8 cellular contexts compared by ENCODE assay signal in the genomic region with DNA sequence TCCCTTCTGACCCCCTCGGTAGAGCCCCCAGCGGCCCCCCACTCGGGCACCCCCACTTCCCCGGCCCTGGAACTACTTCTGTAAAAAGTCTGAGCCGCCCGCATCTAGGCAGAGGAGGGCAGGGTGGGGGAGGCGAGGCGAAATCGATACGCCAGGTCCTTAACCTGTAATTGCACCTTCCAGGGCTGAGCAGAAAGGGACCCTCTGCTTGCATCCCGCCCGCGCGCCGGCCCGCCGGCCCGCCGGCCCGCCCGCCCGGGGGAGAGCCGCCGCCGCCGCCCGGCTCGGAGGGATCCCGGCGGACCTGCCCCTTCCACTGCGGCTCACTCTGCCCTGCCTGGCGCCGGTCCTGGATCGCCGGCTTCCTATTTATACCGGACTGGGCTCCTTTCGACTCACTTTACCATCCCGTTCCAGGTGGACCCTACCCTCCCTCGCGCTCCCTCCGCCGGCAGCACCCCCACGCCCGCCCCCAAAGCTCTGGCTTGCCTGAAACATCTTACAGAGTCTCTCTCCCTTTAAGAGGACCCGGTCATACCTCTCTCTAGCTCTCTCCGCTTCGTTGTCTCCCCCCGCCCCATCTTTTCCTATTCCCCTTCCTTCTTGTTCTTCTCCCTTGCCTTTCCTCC. TPM values are rescaled to one million over a fixed set of nuclear protein-coding genes. Genes with fewer than 3 reads are reported as not detected.
DNase-seq lines count a peak whose midpoint lies in the region; ATAC-seq and TF ChIP-seq lines count a peak whose summit lies in the region.

No MANE protein-coding gene starts in this region.

- H3K4me3 ChIP-seq in OCI-LY7 (ENCODE audit: low read depth, low read length, poor library complexity, severe bottlenecking) (peak overlapping the region; percentile 70), right atrium auricular region (peak overlapping the region; percentile 19 to 47), skeletal muscle satellite cell (ENCODE audit: low read length) (no peak overlapping the region)

- peak; percentile 37 for DNase-seq in GM20000 (ENCODE audit: low spot score)
- DNase-seq in OCI-LY7 (ENCODE audit: low spot score): no peak
- no peak for DNase-seq in right atrium auricular region (ENCODE audit: low spot score)
- DNase-seq in middle frontal gyrus (ENCODE audit: extremely low spot score, low spot score): no peak
- no peak for DNase-seq in central memory CD4-positive, alpha-beta T cell
- no peak for DNase-seq in GM19240 (ENCODE audit: insufficient read length, low spot score)

- intact Hi-C loops in OCI-LY7 (cut with micrococcal nuclease; ENCODE audit: unreplicated experiment): loop anchor here (5.0 kb wide), 1 partner anchor 150 kb away; no protein-coding TSS in a partner anchor

- H3K27me3 ChIP-seq in right atrium auricular region (peaks cover 14 to 20% of the 10 kb centered on the region in 2 donors), skeletal muscle satellite cell (ENCODE audit: control insufficient read depth, insufficient read depth, low read length) (peaks cover 56% of the 10 kb centered on the region)

- peak overlapping the region; percentile 88 for H3K4me2 ChIP-seq in OCI-LY7 (ENCODE audit: low read length)
- peak overlapping the region; percentile 37 for H3K4me2 ChIP-seq in skeletal muscle satellite cell (ENCODE audit: low read length)

- BruUV-seq in OCI-LY7 (replicated peaks; lab: Mats Ljungman, UMichigan): no TSS peak

- H3K9ac ChIP-seq in skeletal muscle satellite cell (ENCODE audit: low read depth, low read length): no peak overlapping the region

- H2AFZ ChIP-seq in OCI-LY7 (ENCODE audit: low read length): no peak overlapping the region; the same call in 1 of the 2 replicates

- H3K9me3 ChIP-seq in OCI-LY7 (ENCODE audit: low read length): no peaks in the 10 kb centered on the region
- H3K9me3 ChIP-seq in right atrium auricular region: no peaks in the 10 kb centered on the region
- no peaks in the 10 kb centered on the region for H3K9me3 ChIP-seq in skeletal muscle satellite cell (replicated peaks; ENCODE audit: low read length)

- no peak for TF ChIP-seq CTCF in GM20000 (IDR thresholded peaks at IDR 0.05; ENCODE audit: extremely low read depth, missing control alignments)
- no peak for TF ChIP-seq CTCF in OCI-LY7 (conservative IDR thresholded peaks at IDR 0.05; ENCODE audit: low read length)
- no peak for TF ChIP-seq CTCF in right atrium auricular region (IDR thresholded peaks at IDR 0.05)

- POLR2A ChIA-PET in OCI-LY7 (lab: Charles Lee): interaction anchor here (0.6 to 0.8 kb wide), 3 partner anchors 29 to 482 kb away, joined by 3 read pairs; no protein-coding TSS in a partner anchor

- H3K79me2 ChIP-seq in OCI-LY7 (ENCODE audit: insufficient read depth, low read depth, low read length): no peaks in the 10 kb centered on the region

- H3K36me3 ChIP-seq in OCI-LY7 (ENCODE audit: insufficient read depth, low read length) (no peaks in the 10 kb centered on the region), right atrium auricular region (no peaks in the 10 kb centered on the region), skeletal muscle satellite cell (ENCODE audit: insufficient read depth, low read length) (no peaks in the 10 kb centered on the region)

- no peaks in the 10 kb centered on the region for H3K9me2 ChIP-seq in OCI-LY7 (ENCODE audit: insufficient read depth, low read length)

- H3K4me1 ChIP-seq in OCI-LY7 (ENCODE audit: insufficient read depth, low read length, poor library complexity, severe bottlenecking) (peaks cover 42% of the 10 kb centered on the region), right atrium auricular region (peaks cover 0 to 25% of the 10 kb centered on the region in 2 donors), skeletal muscle satellite cell (ENCODE audit: control insufficient read depth, insufficient read depth, low read length) (peaks cover 9% of the 10 kb centered on the region)

- ATAC-seq in GM21526 (IDR thresholded peaks at IDR 0.05; ENCODE audit: low FRiP score, unreplicated experiment): no peak

- CTCF ChIA-PET in OCI-LY7 (lab: Charles Lee; ENCODE audit: unreplicated experiment): no interaction called here

- no peaks in the 10 kb centered on the region for H4K20me1 ChIP-seq in OCI-LY7 (ENCODE audit: insufficient read depth, low read length)

- H3K27ac ChIP-seq in OCI-LY7 (ENCODE audit: low read depth, low read length, poor library complexity, severe bottlenecking) (peak overlapping the region; percentile 48), right atrium auricular region (no peak overlapping the region)

RNA-seq across cellular contexts. Expression of a gene that starts 0.8 kb away (rescaled TPM):
- 1.4 and 2.8 TPM in 2 replicates for total RNA-seq in OCI-LY7 (2014; rRNA removed; shearing (Covaris generic))
- total RNA-seq in OCI-LY7 (2022) (0.33 and 0.57 TPM in 2 replicates), right atrium auricular region (not detected)
- not detected in 2 replicates for total RNA-seq in skeletal muscle satellite cell (2012; rRNA removed)
